ENCODE assay signal across 8 cellular contexts in the genomic region with DNA sequence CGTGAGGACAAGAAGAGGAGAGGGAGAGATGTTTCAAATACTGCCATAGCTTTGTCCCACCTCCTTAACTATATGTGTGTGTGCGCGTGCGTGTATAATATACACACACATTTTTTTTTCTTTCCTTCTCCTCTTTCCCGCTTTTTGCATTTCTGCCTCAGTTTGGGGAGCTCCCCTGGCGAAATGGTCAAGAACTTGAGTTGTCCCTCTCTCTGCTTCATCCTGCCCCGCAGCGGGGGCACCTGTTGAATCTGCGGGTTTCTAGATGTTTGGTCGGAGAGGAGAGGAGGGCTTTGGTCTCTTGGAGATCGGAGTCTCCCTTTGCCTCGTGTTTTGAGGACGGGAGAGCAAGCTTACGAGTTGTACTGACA. TPM values are rescaled to one million over a fixed set of nuclear protein-coding genes. Genes with fewer than 3 reads are reported as not detected.
DNase-seq lines count a peak whose midpoint lies in the region; ATAC-seq and TF ChIP-seq lines count a peak whose summit lies in the region.

No MANE protein-coding gene starts in this region.

- H3K4me3 ChIP-seq in DND-41 (ENCODE audit: low read depth in 1 of 2, low read length in 2 of 2) (peak overlapping the region; percentile 80 to 94), SJCRH30 (peak overlapping the region; percentile 87), duodenal mucosa (ENCODE audit: low read depth in 1 of 2, low read length in 2 of 2) (peak overlapping the region; percentile 72 to 78), upper lobe of left lung (peak overlapping the region; percentile 45 to 92 (median 85))

- no peak for TF ChIP-seq POLR2A in upper lobe of left lung (IDR thresholded peaks at IDR 0.05)

- peaks cover 13% of the 10 kb centered on the region for H3K9me3 Mint-ChIP-seq in memory B cell

- WGBS in upper lobe of left lung, 2 donors: 0 to 3% methylated on average over 14 of the region's 14 CpGs

- H3K27ac ChIP-seq in DND-41 (ENCODE audit: low read length) (peak overlapping the region; percentile 86), SJCRH30 (peak overlapping the region; percentile 64), duodenal mucosa (ENCODE audit: low read depth, low read length) (peak overlapping the region; percentile 73), upper lobe of left lung (peak overlapping the region; percentile 71 to 88 (median 86))

- peak overlapping the region; percentile 83 for H3K4me3 Mint-ChIP-seq in memory B cell

- no peak for TF ChIP-seq EP300 in upper lobe of left lung (IDR thresholded peaks at IDR 0.05)

- DNase-seq in DND-41 (no peak), HT-29 (ENCODE audit: low spot score) (peak; percentile 41), SJCRH30 (peak; percentile 29 to 55), memory B cell (ENCODE audit: low spot score in 2 of 2) (no peak), upper lobe of left lung (no peak), AG08396 (ENCODE audit: low spot score) (no peak)

- H3K27ac Mint-ChIP-seq in memory B cell: peak overlapping the region; percentile 26

- H3K9me3 ChIP-seq in DND-41 (ENCODE audit: insufficient read depth, low read length, severe bottlenecking) (peaks cover 16% of the 10 kb centered on the region), SJCRH30 (replicated peaks) (peaks cover 8% of the 10 kb centered on the region), duodenal mucosa (ENCODE audit: control insufficient read depth in 1 of 2, low read length in 2 of 2) (peaks cover 0 to 3% of the 10 kb centered on the region in 2 donors), upper lobe of left lung (peaks cover 0 to 6% (median 0%) of the 10 kb centered on the region in 4 donors)

- ATAC-seq in DND-41 (ENCODE audit: insufficient read depth, low read depth) (peak; percentile 66), GM21360 (IDR thresholded peaks at IDR 0.05; ENCODE audit: unreplicated experiment) (peak; percentile 5), memory B cell (ENCODE audit: low read depth) (no peak), upper lobe of left lung (ENCODE audit: low FRiP score in 2 of 2) (peak; percentile 16 to 28)

- H3K36me3 ChIP-seq in DND-41 (ENCODE audit: insufficient read depth, low read length) (peaks cover 30% of the 10 kb centered on the region), SJCRH30 (peaks cover 6% of the 10 kb centered on the region; the same call in 1 of the 2 replicates), duodenal mucosa (ENCODE audit: control insufficient read depth in 1 of 2, insufficient read depth in 2 of 2, low read length in 2 of 2) (peaks cover 5 to 20% of the 10 kb centered on the region in 2 donors), upper lobe of left lung (peaks cover 0 to 15% (median 5%) of the 10 kb centered on the region in 4 donors)

- TF ChIP-seq CTCF in DND-41 (IDR thresholded peaks at IDR 0.05; ENCODE audit: borderline replicate concordance, extremely low read depth, low read length, poor library complexity, severe bottlenecking): no peak
- TF ChIP-seq CTCF in upper lobe of left lung (IDR thresholded peaks at IDR 0.05): no peak

- H2AFZ ChIP-seq in DND-41 (ENCODE audit: low read depth, low read length): peak overlapping the region; percentile 95

- H3K36me3 Mint-ChIP-seq in memory B cell: peaks cover 18% of the 10 kb centered on the region

- no peaks in the 10 kb centered on the region for H3K27me3 Mint-ChIP-seq in memory B cell

- no peaks in the 10 kb centered on the region for H4K20me1 ChIP-seq in DND-41 (ENCODE audit: insufficient read depth, low read length)

- H3K27me3 ChIP-seq in DND-41 (ENCODE audit: insufficient read depth, low read length, poor library complexity): no peaks in the 10 kb centered on the region
- H3K27me3 ChIP-seq in SJCRH30: no peaks in the 10 kb centered on the region
- H3K27me3 ChIP-seq in duodenal mucosa (ENCODE audit: control insufficient read depth in 1 of 2, insufficient read depth in 2 of 2, low read length in 2 of 2): no peaks in the 10 kb centered on the region
- H3K27me3 ChIP-seq in upper lobe of left lung: no peaks in the 10 kb centered on the region

- peak overlapping the region; percentile 92 for H3K4me2 ChIP-seq in DND-41 (ENCODE audit: insufficient read depth, low read length)

- peaks cover 50% of the 10 kb centered on the region for H3K79me2 ChIP-seq in DND-41 (ENCODE audit: insufficient read depth, low read length)

- H3K9ac ChIP-seq in DND-41 (ENCODE audit: low read depth, low read length) (peak overlapping the region; percentile 98), duodenal mucosa (ENCODE audit: low read depth in 1 of 2, low read length in 2 of 2) (peak overlapping the region; percentile 73 to 84)

- H3K4me1 ChIP-seq in DND-41 (ENCODE audit: insufficient read depth, low read length) (peaks cover 26% of the 10 kb centered on the region), SJCRH30 (no peaks in the 10 kb centered on the region), duodenal mucosa (ENCODE audit: control insufficient read depth in 1 of 2, insufficient read depth in 2 of 2, low read length in 2 of 2) (peaks cover 0 to 10% of the 10 kb centered on the region in 2 donors), upper lobe of left lung (peaks cover 0 to 8% (median 7%) of the 10 kb centered on the region in 4 donors)

- H3K4me1 Mint-ChIP-seq in memory B cell: peaks cover 7% of the 10 kb centered on the region

RNA-seq across cellular contexts. Expression of gene SCCPDH, which starts 0.5 kb away (rescaled TPM):
- 20.5 and 21.5 TPM in 2 replicates for total RNA-seq in HT-29 (2014; rRNA removed; shearing (Covaris generic))
- total RNA-seq in SJCRH30 (2014; rRNA removed; shearing (Covaris generic)): 25.7 and 26.4 TPM in 2 replicates
- 10 to 100 TPM; 16.8 to 30.3 (median 23.1) TPM for total RNA-seq in upper lobe of left lung

Comparison
In these comparisons a context has a peak if more than half of its experiments do, and no peak if none do; other contexts are left out.
1. DNase-seq: peak in HT-29 (single experiment) and SJCRH30 (2 of 2); none in DND-41 (single experiment), memory B cell (0 of 2), upper lobe of left lung (0 of 2) and AG08396 (single experiment).
2. Peak in every context shown above with its lines, with median percentiles within 50 percentile points of each other: H3K27ac ChIP-seq and H3K4me3 ChIP-seq.